In genomic region chr4:145956288-145956890, GRCh38 we compare ENCODE assay signal across 8 cellular contexts. TPM values are rescaled to one million over a fixed set of nuclear protein-coding genes. Genes with fewer than 3 reads are reported as not detected.
A peak's percentile ranks its signal among the peaks of the same experiment; 100 is the strongest.
DNase-seq lines count a peak whose midpoint lies in the region; ATAC-seq and TF ChIP-seq lines count a peak whose summit lies in the region.

No MANE protein-coding gene starts in this region.

- H3K4me1 ChIP-seq in neural progenitor cell, result peaks cover 5% of the 10 kb centered on the region

- H3K36me3 ChIP-seq in GM06990 (ENCODE audit: control insufficient read depth, insufficient read depth, low read length), result no peaks in the 10 kb centered on the region
- H3K36me3 ChIP-seq in neural progenitor cell, result no peaks in the 10 kb centered on the region

- H3K79me2 ChIP-seq in neural progenitor cell (ENCODE audit: low read depth), result no peaks in the 10 kb centered on the region

- H3K4me1 Mint-ChIP-seq in neural progenitor cell, result no peaks in the 10 kb centered on the region

- no peaks in the 10 kb centered on the region for H3K36me3 Mint-ChIP-seq in neural progenitor cell

- no peak overlapping the region for H3K9ac ChIP-seq in neural progenitor cell

- DNase-seq in AG08395 (ENCODE audit: low spot score), result peak; percentile 52
- DNase-seq in GM06990 (ENCODE audit: extremely low read depth, insufficient read length), result peak; percentile 6
- peak; percentile 31 for DNase-seq in SK-N-DZ (ENCODE audit: low spot score)
- peak; percentile 3 for DNase-seq in effector CD8-positive, alpha-beta T cell (lab: John Stamatoyannopoulos, UW)
- peak; percentile 60 for DNase-seq in neural progenitor cell (ENCODE audit: low spot score)
- no peak for DNase-seq in NCI-H2107 (lab: John Stamatoyannopoulos, UW)

- H2AFZ ChIP-seq in neural progenitor cell (replicated peaks), result no peak overlapping the region

- H3K4me2 ChIP-seq in neural progenitor cell, result no peak overlapping the region

- H3K9me3 Mint-ChIP-seq in neural progenitor cell, result peaks cover 4% of the 10 kb centered on the region

- H3K4me3 ChIP-seq in GM06990 (replicated peaks; ENCODE audit: low read depth, low read length) (no peak overlapping the region), neural progenitor cell (no peak overlapping the region)

- no peak overlapping the region for H3K27ac ChIP-seq in neural progenitor cell

- H3F3A ChIP-seq in neural progenitor cell (ENCODE audit: low read depth), result no peaks in the 10 kb centered on the region

- ATAC-seq in HG03520 (IDR thresholded peaks at IDR 0.05; ENCODE audit: unreplicated experiment), result peak; percentile 73
- ATAC-seq in GM19328 (IDR thresholded peaks at IDR 0.05; ENCODE audit: unreplicated experiment), result no peak

- TF ChIP-seq CTCF in GM06990 (IDR thresholded peaks at IDR 0.05; ENCODE audit: insufficient read depth, low read length, poor library complexity, severe bottlenecking), result peak; percentile 85
- peak; percentile 86 for TF ChIP-seq CTCF in neural progenitor cell (IDR thresholded peaks at IDR 0.05)

- H3K27me3 ChIP-seq in GM06990 (replicated peaks; ENCODE audit: control insufficient read depth, insufficient read depth, low read length) (no peaks in the 10 kb centered on the region), neural progenitor cell (no peaks in the 10 kb centered on the region)

- no peak overlapping the region for H3K27ac Mint-ChIP-seq in neural progenitor cell

- H3K4me3 Mint-ChIP-seq in neural progenitor cell, result no peak overlapping the region

- no peaks in the 10 kb centered on the region for H3K9me3 ChIP-seq in neural progenitor cell (ENCODE audit: low read depth)

- peaks cover 2% of the 10 kb centered on the region for H3K27me3 Mint-ChIP-seq in neural progenitor cell (ENCODE audit: insufficient read depth, low read depth)

- H4K20me1 ChIP-seq in neural progenitor cell (ENCODE audit: low read depth), result no peaks in the 10 kb centered on the region

RNA-seq across cellular contexts. Expression of gene ZNF827, which starts 17.8 kb away (rescaled TPM):
- polyA plus RNA-seq in SK-N-DZ (2014; cell fraction: cytosol; rRNA removed), result 2.4 and 2.6 TPM in 2 replicates
- polyA plus RNA-seq in SK-N-DZ (2014; cell fraction: nucleus; rRNA removed), result 6.4 and 15.0 TPM in 2 replicates
- total RNA-seq in neural progenitor cell (ENCODE audit: low replicate concordance), result 7.1 and 7.7 TPM in 2 replicates
